ENCODE assay signal across 9 cellular contexts in genomic region chr10:16612148-16612742, GRCh38.
A peak's percentile ranks its signal among the peaks of the same experiment; 100 is the strongest.
DNase-seq lines count a peak whose midpoint lies in the region; ATAC-seq and TF ChIP-seq lines count a peak whose summit lies in the region.
"Had no signal": no experiment of that assay in that cellular context is flagged by ENCODE, and none has a peak within 500 bp of the region (broad histone marks: within the 10 kb centered on the region; RNA-seq: fewer than 3 reads in every experiment).

No MANE protein-coding gene starts in this region.

- intact Hi-C loops in natural killer cell (cut with micrococcal nuclease), result no loop called here

- no peak for TF ChIP-seq CTCF in astrocyte of the cerebellum (IDR thresholded peaks at IDR 0.05; ENCODE audit: low read depth, low read length, missing control alignments)
- no peak for TF ChIP-seq CTCF in natural killer cell (IDR thresholded peaks at IDR 0.05)

- ATAC-seq in left lobe of liver, result peak; percentile 33
- no peak for ATAC-seq in stimulated activated memory B cell treated with anti-CD40 and anti-IgM and Interleukin-4, amounts not matched to agents 10 μg/mL and 1 μg/mL and 100 μg/mL, for 72 hours
- no peak for ATAC-seq in HG02610 (IDR thresholded peaks at IDR 0.05; ENCODE audit: unreplicated experiment)
- ATAC-seq in natural killer cell, result no peak

- H3K27ac Mint-ChIP-seq in stimulated activated memory B cell treated with anti-CD40 and anti-IgM and Interleukin-4, amounts not matched to agents 10 μg/mL and 1 μg/mL and 100 μg/mL, for 72 hours, result no peak overlapping the region
- no peak overlapping the region for H3K27ac Mint-ChIP-seq in natural killer cell

- H3K27me3 Mint-ChIP-seq in stimulated activated memory B cell treated with anti-CD40 and anti-IgM and Interleukin-4, amounts not matched to agents 10 μg/mL and 1 μg/mL and 100 μg/mL, for 72 hours, result no peaks in the 10 kb centered on the region
- H3K27me3 Mint-ChIP-seq in natural killer cell (ENCODE audit: low read depth in 2 of 2), result no peaks in the 10 kb centered on the region

- no peak overlapping the region for H3K4me3 ChIP-seq in astrocyte of the cerebellum (ENCODE audit: low read depth, low read length)

- DNase-seq in ELF-1 (ENCODE audit: low read depth, low spot score) (peak; percentile 49), KBM-7 (peak; percentile 43), astrocyte of the cerebellum (ENCODE audit: low read depth) (peak; percentile 13), left lobe of liver (ENCODE audit: low spot score) (no peak), natural killer cell (no peak), HPDE6-E6E7 (ENCODE audit: extremely low spot score) (no peak)
- DNase-seq: NCI-H526 treated with DMSO at 0.1 percent for 48 hours had no signal

- peaks cover 16% of the 10 kb centered on the region for H3K9me3 Mint-ChIP-seq in stimulated activated memory B cell treated with anti-CD40 and anti-IgM and Interleukin-4, amounts not matched to agents 10 μg/mL and 1 μg/mL and 100 μg/mL, for 72 hours
- H3K9me3 Mint-ChIP-seq in natural killer cell, result peaks cover 7 to 14% of the 10 kb centered on the region in 2 donors

- in situ Hi-C loops in KBM-7 (cut with MboI; ENCODE audit: low pct_unique_long_range_greater_than_20kb, low sequenced_read_pairs), result no loop called here
- in situ Hi-C loops in astrocyte of the cerebellum (cut with HindIII; ENCODE audit: low sequenced_read_pairs), result no loop called here

- no peaks in the 10 kb centered on the region for H3K4me1 Mint-ChIP-seq in stimulated activated memory B cell treated with anti-CD40 and anti-IgM and Interleukin-4, amounts not matched to agents 10 μg/mL and 1 μg/mL and 100 μg/mL, for 72 hours
- H3K4me1 Mint-ChIP-seq in natural killer cell, result peaks cover 8 to 14% of the 10 kb centered on the region in 2 donors

- H3K4me3 Mint-ChIP-seq in stimulated activated memory B cell treated with anti-CD40 and anti-IgM and Interleukin-4, amounts not matched to agents 10 μg/mL and 1 μg/mL and 100 μg/mL, for 72 hours, result no peak overlapping the region
- H3K4me3 Mint-ChIP-seq in natural killer cell, result no peak overlapping the region

- H3K36me3 Mint-ChIP-seq in stimulated activated memory B cell treated with anti-CD40 and anti-IgM and Interleukin-4, amounts not matched to agents 10 μg/mL and 1 μg/mL and 100 μg/mL, for 72 hours, result peaks cover 55% of the 10 kb centered on the region
- H3K36me3 Mint-ChIP-seq in natural killer cell, result peaks cover 27% of the 10 kb centered on the region

Comparison
In these comparisons a context has a peak if more than half of its experiments do, and no peak if none do; other contexts are left out.
1. DNase-seq: peak in ELF-1 (single experiment), KBM-7 (single experiment) and astrocyte of the cerebellum (single experiment); none in left lobe of liver (single experiment), natural killer cell (single experiment) and HPDE6-E6E7 (single experiment).